In genomic region chr12:57527184-57527583, GRCh38 we compare ENCODE assay signal across 25 cellular contexts. TPM values are rescaled to one million over a fixed set of nuclear protein-coding genes. Genes with fewer than 3 reads are reported as not detected.
DNase-seq lines count a peak whose midpoint lies in the region; ATAC-seq and TF ChIP-seq lines count a peak whose summit lies in the region.
"Had no signal": no experiment of that assay in that cellular context is flagged by ENCODE, and none has a peak within 500 bp of the region (broad histone marks: within the 10 kb centered on the region; RNA-seq: fewer than 3 reads in every experiment).

No MANE protein-coding gene starts in this region.

- H3K36me3 Mint-ChIP-seq in CD4-positive, alpha-beta memory T cell: peaks cover 11 to 73% of the 10 kb centered on the region in 2 donors
- peaks cover 8% of the 10 kb centered on the region for H3K36me3 Mint-ChIP-seq in mesothelial cell of epicardium

- POLR2A ChIA-PET in A673 (lab: Charles Lee; ENCODE audit: low non-redundant PET): no interaction called here
- POLR2A ChIA-PET in CD4-positive, alpha-beta memory T cell (lab: Charles Lee; ENCODE audit: partially characterized antibody): interaction anchor here (1.5 kb wide), 1 partner anchor 11 kb away, joined by 6 read pairs; no protein-coding TSS in a partner anchor

- H3K27ac ChIP-seq in A673 (ENCODE audit: low read depth, low read length, poor library complexity, severe bottlenecking): peak overlapping the region; percentile 22
- H3K27ac ChIP-seq in CD4-positive, alpha-beta memory T cell (ENCODE audit: low read depth, low read length): no peak overlapping the region
- H3K27ac ChIP-seq in VCaP: peak overlapping the region; percentile 99
- H3K27ac ChIP-seq: colonic mucosa had no signal

- H3K27ac Mint-ChIP-seq in CD4-positive, alpha-beta memory T cell: peak overlapping the region in 4 of 7 donors; percentile 2 to 56 (median 42)
- peak overlapping the region; percentile 30 for H3K27ac Mint-ChIP-seq in mesothelial cell of epicardium
- H3K27ac Mint-ChIP-seq: activated CD8-positive, alpha-beta memory T cell treated with anti-CD3 and anti-CD28 coated beads, Interleukin-2, amount 10 ng/mL, durations not matched to agents 7 days and 5 days; activated T-helper 2 cell treated with anti-CD3 and anti-CD28 coated beads, Interferon-gamma antibody, Interleukin-2, Interleukin-4, amounts not matched to agents 10 μg/mL and 5 μg/mL and 100 μg/mL, durations not matched to agents 14 hours and 24 hours and 36 hours; GM23338 had no signal

- CTCF ChIA-PET in A673 (lab: Charles Lee): no interaction called here
- CTCF ChIA-PET in CD4-positive, alpha-beta memory T cell (lab: Charles Lee; ENCODE audit: partially characterized antibody): interaction anchor here (0.6 to 1.6 kb wide), 4 partner anchors 40 to 68 kb away, joined by 3 to 6 read pairs (median 5); partner anchors contain the start of gene GLI1

- DNase-seq in A673 (ENCODE audit: low spot score) (no peak), mesothelial cell of epicardium (ENCODE audit: low spot score in 2 of 2, unreplicated experiment in 2 of 2) (no peak)
- no peak for DNase-seq in CD4-positive, alpha-beta memory T cell
- DNase-seq in stimulated activated CD4-positive, alpha-beta T cell treated with anti-CD3 and anti-CD28 coated beads, Interleukin-12 subunit alpha, Interleukin-12 subunit beta, amount 100 ng/mL, for 4 hours: no peak
- DNase-seq: activated CD4-positive, alpha-beta T cell treated with anti-CD3 and anti-CD28 coated beads for 4 hours; activated CD8-positive, alpha-beta memory T cell treated with anti-CD3 and anti-CD28 coated beads, Interleukin-2, amount 10 ng/mL, durations not matched to agents 7 days and 5 days; CD4-positive, alpha-beta T cell; colonic mucosa; DMS153; esophagus squamous epithelium; gastrocnemius medialis; GDM1; hippocampal formation; immature natural killer cell; mesendoderm; NCI-H1694; NCI-H2171; NCI-H510A treated with DMSO at 0.1 percent for 48 hours; small intestine; T-cell had no signal

- no peak for TF ChIP-seq POLR2A in GM18505 (IDR thresholded peaks at IDR 0.05; ENCODE audit: borderline replicate concordance, extremely low read depth, insufficient read depth, insufficient read length)

- H3K9me3 Mint-ChIP-seq in CD4-positive, alpha-beta memory T cell: no peaks in the 10 kb centered on the region
- H3K9me3 Mint-ChIP-seq in mesothelial cell of epicardium: no peaks in the 10 kb centered on the region
- H3K9me3 Mint-ChIP-seq: activated T-helper 2 cell treated with anti-CD3 and anti-CD28 coated beads, Interferon-gamma antibody, Interleukin-2, Interleukin-4, amounts not matched to agents 10 μg/mL and 5 μg/mL and 100 μg/mL, durations not matched to agents 14 hours and 24 hours and 36 hours; CD4-positive, alpha-beta T cell; GM23338; immature natural killer cell; T-cell had no signal

- no peaks in the 10 kb centered on the region for H3K27me3 ChIP-seq in A673 (replicated peaks; ENCODE audit: insufficient read depth, low read depth, low read length, poor library complexity)
- no peaks in the 10 kb centered on the region for H3K27me3 ChIP-seq in CD4-positive, alpha-beta memory T cell (ENCODE audit: insufficient read depth, low read length)
- H3K27me3 ChIP-seq: colonic mucosa, esophagus squamous epithelium, gastrocnemius medialis had no signal

- H3K4me3 Mint-ChIP-seq in CD4-positive, alpha-beta memory T cell: no peak overlapping the region
- H3K4me3 Mint-ChIP-seq in mesothelial cell of epicardium: no peak overlapping the region
- H3K4me3 Mint-ChIP-seq: activated CD8-positive, alpha-beta memory T cell treated with anti-CD3 and anti-CD28 coated beads, Interleukin-2, amount 10 ng/mL, durations not matched to agents 7 days and 5 days; CD4-positive, alpha-beta T cell; GM23338; immature natural killer cell; T-cell had no signal

- peaks cover 19% of the 10 kb centered on the region for H3K4me1 ChIP-seq in A673 (ENCODE audit: insufficient read depth, low read length, poor library complexity, severe bottlenecking)
- H3K4me1 ChIP-seq in CD4-positive, alpha-beta memory T cell (ENCODE audit: insufficient read depth, low read length): peaks cover 27% of the 10 kb centered on the region

- no TSS peak for BruUV-seq in A673 (replicated peaks; lab: Mats Ljungman, UMichigan)

- H3K27me3 Mint-ChIP-seq in CD4-positive, alpha-beta memory T cell: no peaks in the 10 kb centered on the region
- H3K27me3 Mint-ChIP-seq in mesothelial cell of epicardium (ENCODE audit: low read depth): no peaks in the 10 kb centered on the region
- H3K27me3 Mint-ChIP-seq: activated CD8-positive, alpha-beta memory T cell treated with anti-CD3 and anti-CD28 coated beads, Interleukin-2, amount 10 ng/mL, durations not matched to agents 7 days and 5 days; CD4-positive, alpha-beta T cell; T-cell had no signal

- TF ChIP-seq CTCF in A673 (conservative IDR thresholded peaks at IDR 0.05; ENCODE audit: low read depth, low read length) (no peak), VCaP (conservative IDR thresholded peaks at IDR 0.05) (no peak), mesothelial cell of epicardium (IDR thresholded peaks at IDR 0.05; ENCODE audit: unreplicated experiment) (no peak)

- no peaks in the 10 kb centered on the region for H3K9me3 ChIP-seq in A673 (ENCODE audit: low read depth, low read length, poor library complexity, severe bottlenecking)
- no peaks in the 10 kb centered on the region for H3K9me3 ChIP-seq in CD4-positive, alpha-beta memory T cell (ENCODE audit: control insufficient read depth in 1 of 2, low read length in 2 of 2)
- H3K9me3 ChIP-seq: colonic mucosa, esophagus squamous epithelium, gastrocnemius medialis had no signal

- intact Hi-C loops in A673 (cut with micrococcal nuclease; ENCODE audit: unreplicated experiment): no loop called here
- intact Hi-C loops in CD4-positive, alpha-beta memory T cell (cut with micrococcal nuclease): no loop called here

- H3K4me3 ChIP-seq in A673 (ENCODE audit: low read depth, low read length, poor library complexity, severe bottlenecking): no peak overlapping the region
- no peak overlapping the region for H3K4me3 ChIP-seq in CD4-positive, alpha-beta memory T cell (ENCODE audit: low read length in 2 of 2)
- H3K4me3 ChIP-seq: colonic mucosa, esophagus squamous epithelium, gastrocnemius medialis, GM23338 had no signal

- H3K36me3 ChIP-seq in A673 (ENCODE audit: insufficient read depth, low read length, poor library complexity, severe bottlenecking): peaks cover 77% of the 10 kb centered on the region
- peaks cover 50% of the 10 kb centered on the region for H3K36me3 ChIP-seq in CD4-positive, alpha-beta memory T cell (ENCODE audit: insufficient read depth, low read length)

- peaks cover 14 to 26% (median 20%) of the 10 kb centered on the region in 4 donors for H3K4me1 Mint-ChIP-seq in CD4-positive, alpha-beta memory T cell
- peaks cover 20% of the 10 kb centered on the region for H3K4me1 Mint-ChIP-seq in mesothelial cell of epicardium

- ATAC-seq in GM21717 (IDR thresholded peaks at IDR 0.05; ENCODE audit: unreplicated experiment): no peak
- ATAC-seq in GM18505 (IDR thresholded peaks at IDR 0.05; ENCODE audit: unreplicated experiment): no peak
- ATAC-seq: activated CD8-positive, alpha-beta memory T cell treated with anti-CD3 and anti-CD28 coated beads, Interleukin-2, amount 10 ng/mL, durations not matched to agents 7 days and 5 days; gastrocnemius medialis; GM23338; T-cell had no signal

RNA-seq across cellular contexts. Expression of gene MBD6, which starts 4.6 kb away (rescaled TPM):
- total RNA-seq in A673 (2021): 140 and 150 TPM in 2 replicates
- total RNA-seq in CD4-positive, alpha-beta memory T cell: 100 to 1,000 TPM in 1 of 2 experiments, 10 to 100 TPM in 1; 97.4 to 103 TPM
- polyA plus RNA-seq in CD4-positive, alpha-beta memory T cell: 1 to 10 TPM in 1 of 2 donors, under 1 TPM in 1; 0.16 to 2.6 TPM
- total RNA-seq in mesothelial cell of epicardium: 113 to 121 TPM (median 118 TPM) in 3 replicates

RNA-seq across cellular contexts. Expression of gene DDIT3, which starts 6.9 kb away (rescaled TPM):
- total RNA-seq in A673 (2021): 61.9 and 65.6 TPM in 2 replicates
- 10 to 100 TPM; 38.5 to 40.8 TPM for total RNA-seq in CD4-positive, alpha-beta memory T cell
- polyA plus RNA-seq in CD4-positive, alpha-beta memory T cell: 10 to 100 TPM; 15.4 to 22.8 TPM
- 15.6 to 18.6 TPM (median 17.2 TPM) in 3 replicates for total RNA-seq in mesothelial cell of epicardium

RNA-seq across cellular contexts. Expression of gene DCTN2, which starts 19.8 kb away (rescaled TPM):
- total RNA-seq in A673 (2021) (121 and 129 TPM in 2 replicates), mesothelial cell of epicardium (102 to 103 TPM (median 102 TPM) in 3 replicates)
- total RNA-seq in CD4-positive, alpha-beta memory T cell: 10 to 100 TPM; 69.4 to 70.7 TPM
- polyA plus RNA-seq in CD4-positive, alpha-beta memory T cell: 10 to 100 TPM; 67.4 to 86.2 TPM

RNA-seq across cellular contexts. Expression of gene KIF5A, which starts 22.7 kb away (rescaled TPM):
- total RNA-seq in A673 (2021): 2.1 and 3.3 TPM in 2 replicates
- total RNA-seq in CD4-positive, alpha-beta memory T cell: under 1 TPM; 0.96 to 1.00 TPM
- polyA plus RNA-seq in CD4-positive, alpha-beta memory T cell: not detected
- total RNA-seq in mesothelial cell of epicardium: 0.40 to 0.69 TPM (median 0.59 TPM) in 3 replicates
- polyA plus RNA-seq: immature natural killer cell had no signal

RNA-seq across cellular contexts. Expression of gene MARS1, which starts 39.3 kb away (rescaled TPM):
- total RNA-seq in A673 (2021): 467 and 504 TPM in 2 replicates
- total RNA-seq in CD4-positive, alpha-beta memory T cell: 100 to 1,000 TPM; 224 to 242 TPM
- polyA plus RNA-seq in CD4-positive, alpha-beta memory T cell: 100 to 1,000 TPM in 1 of 2 donors, 10 to 100 TPM in 1; 84.8 to 114 TPM
- 163 to 192 TPM (median 177 TPM) in 3 replicates for total RNA-seq in mesothelial cell of epicardium
